In the genomic region with DNA sequence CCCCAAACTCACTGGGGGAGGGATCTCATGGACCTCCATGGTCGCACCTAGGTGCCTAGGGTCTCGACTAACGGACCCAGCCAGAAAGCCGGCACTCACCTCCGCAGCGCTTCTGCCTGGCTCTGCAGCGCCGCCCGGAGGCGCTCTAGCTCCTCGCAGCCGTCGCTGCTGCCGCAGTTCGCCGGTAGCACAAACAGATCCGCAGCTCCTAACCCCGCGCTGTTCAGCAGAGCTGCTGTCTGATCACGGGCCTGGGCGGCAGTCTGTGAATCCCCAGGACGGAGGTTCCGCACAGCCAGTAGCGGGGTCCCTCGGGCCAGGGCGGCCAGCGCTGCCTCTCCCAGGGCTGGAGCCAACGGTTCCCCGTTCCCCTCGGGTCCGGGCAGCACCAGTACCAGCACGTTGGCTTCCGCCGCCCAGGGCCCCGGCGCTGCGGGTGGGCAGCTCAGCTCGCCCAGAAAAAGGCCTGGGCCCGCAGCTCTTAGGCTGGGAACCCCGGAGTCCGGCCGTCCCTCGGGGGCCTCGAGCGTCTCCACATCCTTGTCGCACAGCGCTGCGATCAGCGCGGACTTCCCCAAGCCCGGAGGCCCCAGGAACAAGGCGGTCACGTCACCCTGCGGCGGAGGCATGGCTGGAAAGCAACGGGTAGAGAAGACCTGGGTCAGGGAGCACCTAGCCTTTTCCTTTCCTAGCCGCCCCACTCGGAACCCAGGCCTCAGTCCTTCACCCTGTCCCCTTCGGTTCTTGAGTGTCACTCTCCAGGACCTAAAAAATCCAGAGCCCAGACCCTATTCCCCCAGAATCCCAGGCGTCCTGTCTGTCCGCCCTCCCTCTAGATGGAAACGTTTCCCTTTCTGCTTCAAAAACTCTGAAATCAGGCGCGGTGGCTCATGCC, we compare ENCODE assay signal across 8 cellular contexts. TPM values are rescaled to one million over a fixed set of nuclear protein-coding genes. Genes with fewer than 3 reads are reported as not detected.
A peak's percentile ranks its signal among the peaks of the same experiment; 100 is the strongest.
DNase-seq lines count a peak whose midpoint lies in the region; ATAC-seq and TF ChIP-seq lines count a peak whose summit lies in the region.

No MANE protein-coding gene starts in this region.

- H3K27me3 ChIP-seq in vagina: no peaks in the 10 kb centered on the region

- H3K27ac ChIP-seq in vagina: peak overlapping the region; percentile 96

- no peaks in the 10 kb centered on the region for H3K9me3 Mint-ChIP-seq in activated naive CD8-positive, alpha-beta T cell (ENCODE audit: low read depth)

- H3K4me1 ChIP-seq in vagina: peaks cover 39% of the 10 kb centered on the region

- peaks cover 5% of the 10 kb centered on the region for H3K36me3 Mint-ChIP-seq in activated naive CD8-positive, alpha-beta T cell

- no peak for TF ChIP-seq POLR2A in vagina (IDR thresholded peaks at IDR 0.05)

- DNase-seq in GM03348 (ENCODE audit: low spot score) (peak; percentile 68), KG1 (lab: John Stamatoyannopoulos, UW) (peak; percentile 10), left cardiac atrium (peak; percentile 56), putamen (ENCODE audit: low spot score) (peak; percentile 47), vagina (ENCODE audit: extremely low spot score in 2 of 2) (no peak), inferior parietal cortex (ENCODE audit: extremely low spot score) (no peak)

- H3K4me3 Mint-ChIP-seq in activated naive CD8-positive, alpha-beta T cell: peak overlapping the region; percentile 95

- intact Hi-C loops in left cardiac atrium (cut with DNase I) (no loop called here), vagina (cut with DNase I) (no loop called here)

- peaks cover 45% of the 10 kb centered on the region for H3K4me1 Mint-ChIP-seq in activated naive CD8-positive, alpha-beta T cell (ENCODE audit: low read depth)

- peak overlapping the region; percentile 52 to 62 for H3K4me3 ChIP-seq in vagina

- H3K27ac Mint-ChIP-seq in activated naive CD8-positive, alpha-beta T cell: peak overlapping the region; percentile 98

- ATAC-seq in SK-N-SH treated with all-trans-retinoic acid at 6 μM for 48 hours (peak; percentile 68), left cardiac atrium (peak; percentile 14 to 27)

- no peaks in the 10 kb centered on the region for H3K9me3 ChIP-seq in vagina

- peak in 2 of 3 experiments; percentile 35 to 65 for TF ChIP-seq CTCF in vagina (IDR thresholded peaks at IDR 0.05)

- no peaks in the 10 kb centered on the region for H3K27me3 Mint-ChIP-seq in activated naive CD8-positive, alpha-beta T cell

- peaks cover 0 to 37% of the 10 kb centered on the region in 2 donors for H3K36me3 ChIP-seq in vagina

TF ChIP-seq in SK-N-SH treated with all-trans-retinoic acid at 6 μM for 48 hours, 23 proteins besides CTCF, POLR2A, EP300 and RAD21:
- TF ChIP-seq ZC3H10 (CRISPR knock-in tag; IDR thresholded peaks at IDR 0.05) (no peak), SNAI2 (CRISPR knock-in tag; IDR thresholded peaks at IDR 0.05) (no peak), ISL1 (CRISPR knock-in tag; IDR thresholded peaks at IDR 0.05) (no peak), OSR1 (CRISPR knock-in tag; IDR thresholded peaks at IDR 0.05) (no peak), PPARA (CRISPR knock-in tag; IDR thresholded peaks at IDR 0.05; ENCODE audit: borderline replicate concordance) (no peak), ZNF70 (CRISPR knock-in tag; IDR thresholded peaks at IDR 0.05) (no peak), GLIS3 (CRISPR knock-in tag; IDR thresholded peaks at IDR 0.05) (no peak), ESRRG (CRISPR knock-in tag; IDR thresholded peaks at IDR 0.05) (no peak), TOX (CRISPR knock-in tag; IDR thresholded peaks at IDR 0.05; ENCODE audit: borderline replicate concordance) (no peak), CSDC2 (CRISPR knock-in tag; IDR thresholded peaks at IDR 0.05) (no peak), RARB (CRISPR knock-in tag; IDR thresholded peaks at IDR 0.05) (no peak), ZNF565 (CRISPR knock-in tag; conservative IDR thresholded peaks at IDR 0.05; ENCODE audit: low read depth) (no peak), ARNTL (CRISPR knock-in tag; IDR thresholded peaks at IDR 0.05; ENCODE audit: borderline replicate concordance, low read depth) (no peak), BACH2 (CRISPR knock-in tag; IDR thresholded peaks at IDR 0.05; ENCODE audit: borderline replicate concordance) (no peak), ZNF8 (CRISPR knock-in tag; IDR thresholded peaks at IDR 0.05) (no peak)
- TF ChIP-seq, protein P1, sequence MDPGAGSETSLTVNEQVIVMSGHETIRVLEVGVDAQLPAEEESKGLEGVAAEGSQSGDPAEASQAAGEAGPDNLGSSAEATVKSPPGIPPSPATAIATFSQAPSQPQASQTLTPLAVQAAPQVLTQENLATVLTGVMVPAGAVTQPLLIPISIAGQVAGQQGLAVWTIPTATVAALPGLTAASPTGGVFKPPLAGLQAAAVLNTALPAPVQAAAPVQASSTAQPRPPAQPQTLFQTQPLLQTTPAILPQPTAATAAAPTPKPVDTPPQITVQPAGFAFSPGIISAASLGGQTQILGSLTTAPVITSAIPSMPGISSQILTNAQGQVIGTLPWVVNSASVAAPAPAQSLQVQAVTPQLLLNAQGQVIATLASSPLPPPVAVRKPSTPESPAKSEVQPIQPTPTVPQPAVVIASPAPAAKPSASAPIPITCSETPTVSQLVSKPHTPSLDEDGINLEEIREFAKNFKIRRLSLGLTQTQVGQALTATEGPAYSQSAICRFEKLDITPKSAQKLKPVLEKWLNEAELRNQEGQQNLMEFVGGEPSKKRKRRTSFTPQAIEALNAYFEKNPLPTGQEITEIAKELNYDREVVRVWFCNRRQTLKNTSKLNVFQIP (CRISPR knock-in tag; IDR thresholded peaks at IDR 0.05; ENCODE audit: borderline replicate concordance, low read depth): no peak
- TF ChIP-seq, protein P2, sequence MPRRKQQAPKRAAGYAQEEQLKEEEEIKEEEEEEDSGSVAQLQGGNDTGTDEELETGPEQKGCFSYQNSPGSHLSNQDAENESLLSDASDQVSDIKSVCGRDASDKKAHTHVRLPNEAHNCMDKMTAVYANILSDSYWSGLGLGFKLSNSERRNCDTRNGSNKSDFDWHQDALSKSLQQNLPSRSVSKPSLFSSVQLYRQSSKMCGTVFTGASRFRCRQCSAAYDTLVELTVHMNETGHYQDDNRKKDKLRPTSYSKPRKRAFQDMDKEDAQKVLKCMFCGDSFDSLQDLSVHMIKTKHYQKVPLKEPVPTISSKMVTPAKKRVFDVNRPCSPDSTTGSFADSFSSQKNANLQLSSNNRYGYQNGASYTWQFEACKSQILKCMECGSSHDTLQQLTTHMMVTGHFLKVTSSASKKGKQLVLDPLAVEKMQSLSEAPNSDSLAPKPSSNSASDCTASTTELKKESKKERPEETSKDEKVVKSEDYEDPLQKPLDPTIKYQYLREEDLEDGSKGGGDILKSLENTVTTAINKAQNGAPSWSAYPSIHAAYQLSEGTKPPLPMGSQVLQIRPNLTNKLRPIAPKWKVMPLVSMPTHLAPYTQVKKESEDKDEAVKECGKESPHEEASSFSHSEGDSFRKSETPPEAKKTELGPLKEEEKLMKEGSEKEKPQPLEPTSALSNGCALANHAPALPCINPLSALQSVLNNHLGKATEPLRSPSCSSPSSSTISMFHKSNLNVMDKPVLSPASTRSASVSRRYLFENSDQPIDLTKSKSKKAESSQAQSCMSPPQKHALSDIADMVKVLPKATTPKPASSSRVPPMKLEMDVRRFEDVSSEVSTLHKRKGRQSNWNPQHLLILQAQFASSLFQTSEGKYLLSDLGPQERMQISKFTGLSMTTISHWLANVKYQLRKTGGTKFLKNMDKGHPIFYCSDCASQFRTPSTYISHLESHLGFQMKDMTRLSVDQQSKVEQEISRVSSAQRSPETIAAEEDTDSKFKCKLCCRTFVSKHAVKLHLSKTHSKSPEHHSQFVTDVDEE (CRISPR knock-in tag; IDR thresholded peaks at IDR 0.05): no peak

RNA-seq across cellular contexts. Expression of a gene that starts 1.0 kb away (rescaled TPM):
- total RNA-seq in left cardiac atrium: 10 to 100 TPM; 18.3 to 27.8 TPM
- 11.0 TPM for total RNA-seq in vagina

RNA-seq across cellular contexts. Expression of a gene that starts 1.4 kb away (rescaled TPM):
- total RNA-seq in left cardiac atrium (10 to 100 TPM; 10.7 to 12.3 TPM), vagina (21.9 TPM)

RNA-seq across cellular contexts. Expression of a gene that starts 16.9 kb away (rescaled TPM):
- total RNA-seq in left cardiac atrium (under 1 TPM; 0.10 to 0.18 TPM), vagina (0.98 TPM)

RNA-seq across cellular contexts. Expression of a gene that starts 19.4 kb away (rescaled TPM):
- total RNA-seq in left cardiac atrium (1 to 10 TPM; 3.2 to 4.0 TPM), vagina (8.8 TPM)

RNA-seq across cellular contexts. Expression of a gene that starts 19.6 kb away (rescaled TPM):
- total RNA-seq in left cardiac atrium (10 to 100 TPM; 14.0 to 17.4 TPM), vagina (20.9 TPM)

Comparison
In these comparisons a context has a peak if more than half of its experiments do, and no peak if none do; other contexts are left out.
1. DNase-seq: peak in GM03348 (single experiment), KG1 (single experiment), left cardiac atrium (single experiment) and putamen (single experiment); none in vagina (0 of 2) and inferior parietal cortex (single experiment).